ENCODE assay signal across 12 cellular contexts in genomic region chr2:50490991-50491390, GRCh38.
"Had no signal": no experiment of that assay in that cellular context is flagged by ENCODE, and none has a peak within 500 bp of the region (broad histone marks: within the 10 kb centered on the region; RNA-seq: fewer than 3 reads in every experiment).

No MANE protein-coding gene starts in this region.

- FAIRE-seq: endometrium had no signal

- H3K79me2 ChIP-seq: hepatocyte had no signal

- H3K9me3 ChIP-seq: mucosa of descending colon, thyroid gland had no signal

- H3K27ac Mint-ChIP-seq: activated CD4-positive, alpha-beta memory T cell treated with anti-CD3 and anti-CD28 coated beads, Interleukin-2, amount 10 ng/mL, durations not matched to agents 7 days and 5 days; activated CD4-positive, alpha-beta T cell treated with anti-CD3 and anti-CD28 coated beads, Interleukin-2, amount 10 ng/mL, durations not matched to agents 24 days and 14 days; activated naive CD8-positive, alpha-beta T cell treated with anti-CD3 and anti-CD28 coated beads, Interleukin-2, amount 50 U/mL, for 24 hours; activated T-cell treated with anti-CD3 and anti-CD28 coated beads, Interleukin-2, amount 50 U/mL, for 72 hours; stimulated activated naive CD8-positive, alpha-beta T cell treated with anti-CD3 and anti-CD28 coated beads, Interleukin-15, Interleukin-2, amounts not matched to agents 100 ng/mL and 50 ng/mL, for 24 hours had no signal

- ATAC-seq: activated naive CD8-positive, alpha-beta T cell treated with anti-CD3 and anti-CD28 coated beads, Interleukin-2, amount 50 U/mL, for 24 hours had no signal

- DNase-seq: activated CD4-positive, alpha-beta memory T cell treated with anti-CD3 and anti-CD28 coated beads, Interleukin-2, amount 10 ng/mL, durations not matched to agents 7 days and 5 days; activated naive CD4-positive, alpha-beta T cell treated with anti-CD3 and anti-CD28 coated beads, Interleukin-2, amount 50 U/mL, for 16 hours; mucosa of descending colon; stimulated activated CD4-positive, alpha-beta T cell treated with anti-CD3 and anti-CD28 coated beads, Interleukin-1b, Interleukin-23, amount 100 ng/mL, for 48 hours had no signal

- H3K4me3 ChIP-seq: hepatocyte, mucosa of descending colon, thyroid gland had no signal

- H3K4me3 Mint-ChIP-seq: activated CD4-positive, alpha-beta memory T cell treated with anti-CD3 and anti-CD28 coated beads, Interleukin-2, amount 10 ng/mL, durations not matched to agents 7 days and 5 days; activated CD4-positive, alpha-beta T cell treated with anti-CD3 and anti-CD28 coated beads, Interleukin-2, amount 10 ng/mL, durations not matched to agents 24 days and 14 days; activated naive CD8-positive, alpha-beta T cell treated with anti-CD3 and anti-CD28 coated beads, Interleukin-2, amount 50 U/mL, for 24 hours; activated T-cell treated with anti-CD3 and anti-CD28 coated beads, Interleukin-2, amount 50 U/mL, for 72 hours; neural crest cell; stimulated activated naive CD8-positive, alpha-beta T cell treated with anti-CD3 and anti-CD28 coated beads, Interleukin-15, Interleukin-2, amounts not matched to agents 100 ng/mL and 50 ng/mL, for 24 hours had no signal

- H3K36me3 ChIP-seq: thyroid gland had no signal

- H3K9me3 Mint-ChIP-seq: activated CD4-positive, alpha-beta memory T cell treated with anti-CD3 and anti-CD28 coated beads, Interleukin-2, amount 10 ng/mL, durations not matched to agents 7 days and 5 days; activated CD4-positive, alpha-beta T cell treated with anti-CD3 and anti-CD28 coated beads, Interleukin-2, amount 10 ng/mL, durations not matched to agents 24 days and 14 days; activated naive CD8-positive, alpha-beta T cell treated with anti-CD3 and anti-CD28 coated beads, Interleukin-2, amount 50 U/mL, for 24 hours; activated T-cell treated with anti-CD3 and anti-CD28 coated beads, Interleukin-2, amount 50 U/mL, for 72 hours; neural crest cell; stimulated activated naive CD8-positive, alpha-beta T cell treated with anti-CD3 and anti-CD28 coated beads, Interleukin-15, Interleukin-2, amounts not matched to agents 100 ng/mL and 50 ng/mL, for 24 hours had no signal

- H3K4me2 ChIP-seq: hepatocyte had no signal

- H3K27me3 Mint-ChIP-seq: activated CD4-positive, alpha-beta T cell treated with anti-CD3 and anti-CD28 coated beads, Interleukin-2, amount 10 ng/mL, durations not matched to agents 24 days and 14 days; activated naive CD8-positive, alpha-beta T cell treated with anti-CD3 and anti-CD28 coated beads, Interleukin-2, amount 50 U/mL, for 24 hours; stimulated activated naive CD8-positive, alpha-beta T cell treated with anti-CD3 and anti-CD28 coated beads, Interleukin-15, Interleukin-2, amounts not matched to agents 100 ng/mL and 50 ng/mL, for 24 hours had no signal

- H3K27me3 ChIP-seq: hepatocyte, thyroid gland had no signal

- H2AFZ ChIP-seq: hepatocyte had no signal

- H3K4me1 Mint-ChIP-seq: activated CD4-positive, alpha-beta T cell treated with anti-CD3 and anti-CD28 coated beads, Interleukin-2, amount 10 ng/mL, durations not matched to agents 24 days and 14 days had no signal

- H3K27ac ChIP-seq: hepatocyte, thyroid gland had no signal
